12 cellular contexts compared by ENCODE assay signal in genomic region chr19:53545271-53546065, GRCh38. TPM values are rescaled to one million over a fixed set of nuclear protein-coding genes. Genes with fewer than 3 reads are reported as not detected.
DNase-seq lines count a peak whose midpoint lies in the region; ATAC-seq and TF ChIP-seq lines count a peak whose summit lies in the region.
"Had no signal": no experiment of that assay in that cellular context is flagged by ENCODE, and none has a peak within 500 bp of the region (broad histone marks: within the 10 kb centered on the region; RNA-seq: fewer than 3 reads in every experiment).

No MANE protein-coding gene starts in this region.

- H3K4me1 ChIP-seq in Caco-2, result no peaks in the 10 kb centered on the region
- peaks cover 0 to 29% (median 9%) of the 10 kb centered on the region in 4 donors for H3K4me1 ChIP-seq in esophagus muscularis mucosa
- peaks cover 0 to 7% of the 10 kb centered on the region in 2 experiments for H3K4me1 ChIP-seq in trophoblast cell (ENCODE audit: control insufficient read depth in 1 of 2, insufficient read depth in 2 of 2, low read length in 2 of 2)
- H3K4me1 ChIP-seq in HAP-1, result no peaks in the 10 kb centered on the region
- H3K4me1 ChIP-seq: testis had no signal

- no peak overlapping the region for H2AFZ ChIP-seq in trophoblast cell (ENCODE audit: insufficient read depth, low read length, poor library complexity)

- no peak overlapping the region for H3K4me3 Mint-ChIP-seq in Caco-2 (ENCODE audit: unreplicated experiment)

- no peaks in the 10 kb centered on the region for H3K27me3 ChIP-seq in Caco-2 (replicated peaks; ENCODE audit: control insufficient read depth, insufficient read depth, low read length)
- no peaks in the 10 kb centered on the region for H3K27me3 ChIP-seq in esophagus muscularis mucosa
- no peaks in the 10 kb centered on the region for H3K27me3 ChIP-seq in trophoblast cell (ENCODE audit: insufficient read depth, low read length)
- no peaks in the 10 kb centered on the region for H3K27me3 ChIP-seq in HAP-1 (ENCODE audit: low read depth)
- H3K27me3 ChIP-seq: testis had no signal

- H3K27ac Mint-ChIP-seq in Caco-2 (ENCODE audit: unreplicated experiment), result peak overlapping the region; percentile 34

- peaks cover 82% of the 10 kb centered on the region for H3K36me3 Mint-ChIP-seq in Caco-2 (ENCODE audit: insufficient read depth, unreplicated experiment)

- no peak overlapping the region for H4K91ac ChIP-seq in trophoblast cell (ENCODE audit: low read depth, low read length)

- TF ChIP-seq POLR2A in esophagus muscularis mucosa (IDR thresholded peaks at IDR 0.05; ENCODE audit: low read depth), result no peak

- H3K4ac ChIP-seq in trophoblast cell (ENCODE audit: low read depth, low read length), result no peak overlapping the region

- no peaks in the 10 kb centered on the region; the same call in 1 of the 2 replicates for H3K36me3 ChIP-seq in Caco-2 (ENCODE audit: control insufficient read depth, insufficient read depth, low read length)
- H3K36me3 ChIP-seq in esophagus muscularis mucosa, result peaks cover 0 to 25% (median 11%) of the 10 kb centered on the region in 4 donors
- H3K36me3 ChIP-seq in trophoblast cell (ENCODE audit: control insufficient read depth in 1 of 2, insufficient read depth in 2 of 2, low read length in 2 of 2), result peaks cover 2 to 13% of the 10 kb centered on the region in 2 experiments
- H3K36me3 ChIP-seq in HAP-1 (replicated peaks), result no peaks in the 10 kb centered on the region

- no peak overlapping the region for H2BK120ac ChIP-seq in trophoblast cell (ENCODE audit: insufficient read depth, low read length, poor library complexity)

- H2BK12ac ChIP-seq in trophoblast cell (ENCODE audit: low read length), result no peak overlapping the region

- no peak overlapping the region for H3K4me2 ChIP-seq in trophoblast cell (ENCODE audit: low read length)

- H3K14ac ChIP-seq in trophoblast cell (ENCODE audit: low read length), result no peak overlapping the region

- H3K18ac ChIP-seq in trophoblast cell (ENCODE audit: low read length), result no peak overlapping the region

- no peak overlapping the region for H4K12ac ChIP-seq in trophoblast cell (ENCODE audit: low read depth, low read length)

- no TSS peak for BruUV-seq in Caco-2 (replicated peaks; lab: Mats Ljungman, UMichigan)

- DNase-seq in Caco-2 (peak in 1 of 2 experiments; percentile 39), M059J (ENCODE audit: low read depth) (peak; percentile 34), esophagus muscularis mucosa (ENCODE audit: extremely low spot score) (no peak), trophoblast cell (peak; percentile 97 to 98), HAP-1 (ENCODE audit: low spot score in 2 of 2) (no peak), NCI-H774 (lab: John Stamatoyannopoulos, UW) (no peak)
- no peak for DNase-seq in stimulated activated CD4-positive, alpha-beta T cell treated with anti-CD3 and anti-CD28 coated beads, Interleukin-2, amount 100 ng/mL, for 24 hours
- DNase-seq: DMS 273 treated with DMSO at 0.1 percent for 48 hours, mammary epithelial cell, NCI-H69, testis had no signal

- H4K8ac ChIP-seq in trophoblast cell (ENCODE audit: low read depth, low read length), result no peak overlapping the region

- intact Hi-C loops in Caco-2 (cut with micrococcal nuclease; ENCODE audit: unreplicated experiment), result no loop called here
- intact Hi-C loops in esophagus muscularis mucosa (cut with DNase I), result no loop called here

- H3K27me3 Mint-ChIP-seq in Caco-2 (ENCODE audit: insufficient read depth, unreplicated experiment), result no peaks in the 10 kb centered on the region

- CTCF ChIA-PET in Caco-2 (lab: Charles Lee), result no interaction called here

- no peaks in the 10 kb centered on the region for H3K79me2 ChIP-seq in trophoblast cell (ENCODE audit: control insufficient read depth, insufficient read depth, low read length, poor library complexity)

- no peak for ATAC-seq in HG02678 (IDR thresholded peaks at IDR 0.05; ENCODE audit: unreplicated experiment)

- no peak for TF ChIP-seq EP300 in esophagus muscularis mucosa (IDR thresholded peaks at IDR 0.05)

- H2AK5ac ChIP-seq in trophoblast cell (ENCODE audit: low read length), result no peak overlapping the region

- H3K9ac ChIP-seq in trophoblast cell (ENCODE audit: low read length), result no peak overlapping the region

- in situ Hi-C loops in HAP-1 (cut with MboI; ENCODE audit: low sequenced_read_pairs), result no loop called here

- no peak overlapping the region for H2BK5ac ChIP-seq in trophoblast cell (ENCODE audit: low read depth, low read length, poor library complexity)

- H3K27ac ChIP-seq in esophagus muscularis mucosa (replicated peaks in 1 of 4), result peak overlapping the region in 3 of 4 donors; percentile 13 to 36 (median 20)
- H3K27ac ChIP-seq in trophoblast cell (ENCODE audit: low read depth, low read length), result no peak overlapping the region
- H3K27ac ChIP-seq: testis had no signal

- no peaks in the 10 kb centered on the region for H3K9me3 Mint-ChIP-seq in Caco-2 (ENCODE audit: unreplicated experiment)

- H3K4me3 ChIP-seq in Caco-2 (ENCODE audit: low read depth, low read length) (no peak overlapping the region), esophagus muscularis mucosa (no peak overlapping the region), trophoblast cell (ENCODE audit: low read depth, low read length) (no peak overlapping the region), HAP-1 (no peak overlapping the region)
- H3K4me3 ChIP-seq: testis had no signal

- WGBS in esophagus muscularis mucosa, result 88% methylated on average over 25 of the region's 25 CpGs
- WGBS in trophoblast cell (ENCODE audit: extremely low coverage, insufficient coverage, insufficient read length), result no CpG with 5 or more reads among the region's 25 CpGs

- H3K9me3 ChIP-seq in Caco-2 (no peaks in the 10 kb centered on the region), esophagus muscularis mucosa (no peaks in the 10 kb centered on the region), trophoblast cell (ENCODE audit: insufficient read depth, low read depth, low read length) (no peaks in the 10 kb centered on the region), HAP-1 (no peaks in the 10 kb centered on the region)
- H3K9me3 ChIP-seq: testis had no signal

- POLR2A ChIA-PET in Caco-2 (lab: Charles Lee), result no interaction called here

- H3K23ac ChIP-seq in trophoblast cell (ENCODE audit: low read length), result peak overlapping the region; percentile 17

- no peaks in the 10 kb centered on the region for H3K79me1 ChIP-seq in trophoblast cell (ENCODE audit: low read length)

- peaks cover 6% of the 10 kb centered on the region for H3K4me1 Mint-ChIP-seq in Caco-2 (ENCODE audit: low read depth, unreplicated experiment)

- TF ChIP-seq CTCF in Caco-2 (IDR thresholded peaks at IDR 0.05; ENCODE audit: insufficient read depth in 1 of 2, low read depth in 1 of 2, low read length in 1 of 2, severe bottlenecking in 1 of 2, unreplicated experiment in 1 of 2), result no peak
- no peak for TF ChIP-seq CTCF in esophagus muscularis mucosa (IDR thresholded peaks at IDR 0.05)

RNA-seq across cellular contexts. Expression of gene ZNF331, which starts 7.5 kb away (rescaled TPM):
- total RNA-seq in Caco-2 (2022) (42.2 and 42.6 TPM in 2 replicates), esophagus muscularis mucosa (10 to 100 TPM; 12.0 to 19.4 (median 16.3) TPM)
- total RNA-seq in M059J (2014; rRNA removed; shearing (Covaris generic)), result 5.3 and 12.3 TPM in 2 replicates
- polyA plus RNA-seq in trophoblast cell (2013), result 22.2 and 23.3 TPM in 2 replicates

Comparison
In these comparisons a context has a peak if more than half of its experiments do, and no peak if none do; other contexts are left out.
1. DNase-seq: peak in M059J (single experiment) and trophoblast cell (2 of 2); none in esophagus muscularis mucosa (single experiment), HAP-1 (0 of 2), stimulated activated CD4-positive, alpha-beta T cell treated with anti-CD3 and anti-CD28 coated beads, Interleukin-2, amount 100 ng/mL, for 24 hours (0 of 2) and NCI-H774 (single experiment).